ENCODE assay signal across 29 cellular contexts in the genomic region with DNA sequence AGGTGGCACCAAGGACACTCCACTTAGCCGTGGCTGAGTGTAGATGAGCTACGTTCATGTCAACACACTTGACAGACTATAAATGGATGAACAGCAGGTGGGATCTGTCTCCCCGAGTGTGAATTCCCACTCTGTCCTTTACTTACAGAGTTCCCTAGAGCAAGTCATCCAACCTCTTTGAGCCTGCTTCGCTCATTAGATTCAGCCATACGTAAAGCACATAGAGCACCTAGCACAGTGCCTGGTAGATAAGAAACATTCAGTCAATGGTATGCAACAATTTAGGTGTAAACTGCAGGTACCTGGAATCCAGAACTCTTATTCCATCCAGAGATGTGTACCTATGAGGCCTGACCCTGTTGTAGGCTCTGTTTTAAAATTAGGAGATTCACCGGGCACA.
"Had no signal": no experiment of that assay in that cellular context is flagged by ENCODE, and none has a peak within 500 bp of the region (broad histone marks: within the 10 kb centered on the region; RNA-seq: fewer than 3 reads in every experiment).

No MANE protein-coding gene starts in this region.

- H3K27me3 ChIP-seq: neural progenitor cell, ovary, right lobe of liver, sigmoid colon, suprapubic skin, testis, tibial artery, transverse colon, upper lobe of left lung, vagina had no signal

- H3K4me1 ChIP-seq: neural progenitor cell, parathyroid adenoma, psoas muscle, right lobe of liver, sigmoid colon, suprapubic skin, testis, tibial artery, transverse colon, upper lobe of left lung, vagina had no signal

- H3K9me3 Mint-ChIP-seq: natural killer cell; stimulated activated naive CD8-positive, alpha-beta T cell treated with anti-CD3 and anti-CD28 coated beads, Interleukin-15, amount 100 ng/mL, for 72 hours had no signal

- ATAC-seq: psoas muscle; right cardiac atrium; right lobe of liver; stimulated activated memory B cell treated with anti-CD40 and anti-IgM and Interleukin-4, amounts not matched to agents 10 μg/mL and 1 μg/mL and 100 μg/mL, for 72 hours; stimulated activated naive CD8-positive, alpha-beta T cell treated with anti-CD3 and anti-CD28 coated beads, Interleukin-15, amount 100 ng/mL, for 72 hours; stimulated activated naive CD8-positive, alpha-beta T cell treated with anti-CD3 and anti-CD28 coated beads, Interleukin-15, Interleukin-2, amounts not matched to agents 100 U/mL and 50 U/mL, for 24 hours had no signal

- H3K9me3 ChIP-seq: ovary, psoas muscle, right lobe of liver, suprapubic skin, testis, tibial artery, transverse colon, upper lobe of left lung, vagina had no signal

- H3K9ac ChIP-seq: neural progenitor cell, parathyroid adenoma had no signal

- H3K4me1 Mint-ChIP-seq: natural killer cell; nephron; neural progenitor cell; stimulated activated memory B cell treated with anti-CD40 and anti-IgM and Interleukin-4, amounts not matched to agents 10 μg/mL and 1 μg/mL and 100 μg/mL, for 72 hours; stimulated activated naive CD8-positive, alpha-beta T cell treated with anti-CD3 and anti-CD28 coated beads, Interleukin-15, amount 100 ng/mL, for 72 hours had no signal

- H3K36me3 Mint-ChIP-seq: natural killer cell; neural progenitor cell; stimulated activated memory B cell treated with anti-CD40 and anti-IgM and Interleukin-4, amounts not matched to agents 10 μg/mL and 1 μg/mL and 100 μg/mL, for 72 hours had no signal

- H3K4me2 ChIP-seq: neural progenitor cell had no signal

- H3K27me3 Mint-ChIP-seq: stimulated activated memory B cell treated with anti-CD40 and anti-IgM and Interleukin-4, amounts not matched to agents 10 μg/mL and 1 μg/mL and 100 μg/mL, for 72 hours; stimulated activated naive CD8-positive, alpha-beta T cell treated with anti-CD3 and anti-CD28 coated beads, Interleukin-15, amount 100 ng/mL, for 72 hours had no signal

- DNase-seq: natural killer cell; occipital lobe; ovary; posterior cingulate gyrus; psoas muscle; right cardiac atrium; right lobe of liver; sigmoid colon; small intestine; stimulated activated CD4-positive, alpha-beta T cell treated with anti-CD3 and anti-CD28 coated beads, Interleukin-15, amount 100 ng/mL, for 24 hours; stimulated activated CD4-positive, alpha-beta T cell treated with anti-CD3 and anti-CD28 coated beads, Interleukin-2, amount 100 ng/mL, for 24 hours; stimulated activated CD4-positive, alpha-beta T cell treated with anti-CD3 and anti-CD28 coated beads, Interleukin-2, amount 100 ng/mL, for 48 hours; stimulated activated CD4-positive, alpha-beta T cell treated with anti-CD3 and anti-CD28 coated beads, Interleukin-4, amount 100 ng/mL, for 4 hours; stimulated activated CD8-positive, alpha-beta memory T cell treated with anti-CD3 and anti-CD28 coated beads, Interleukin-4, amount 100 ng/mL, for 48 hours; stimulated activated naive CD4-positive, alpha-beta T cell; stimulated activated naive CD8-positive, alpha-beta T cell treated with anti-CD3 and anti-CD28 coated beads, Interleukin-15, amount 100 ng/mL, for 72 hours; stimulated activated naive CD8-positive, alpha-beta T cell treated with anti-CD3 and anti-CD28 coated beads, Interleukin-15, Interleukin-2, amounts not matched to agents 100 U/mL and 50 U/mL, for 24 hours; substantia nigra; testis; tibial artery; transverse colon; upper lobe of left lung had no signal

- H3K4me3 Mint-ChIP-seq: natural killer cell; nephron; neural progenitor cell; stimulated activated memory B cell treated with anti-CD40 and anti-IgM and Interleukin-4, amounts not matched to agents 10 μg/mL and 1 μg/mL and 100 μg/mL, for 72 hours; stimulated activated naive CD8-positive, alpha-beta T cell treated with anti-CD3 and anti-CD28 coated beads, Interleukin-15, amount 100 ng/mL, for 72 hours had no signal

- H3K79me2 ChIP-seq: parathyroid adenoma had no signal

- H3K27ac ChIP-seq: neural progenitor cell, ovary, parathyroid adenoma, psoas muscle, right lobe of liver, sigmoid colon, suprapubic skin, testis, tibial artery, transverse colon, upper lobe of left lung, vagina had no signal

- H3K27ac Mint-ChIP-seq: natural killer cell; nephron; neural progenitor cell; progenitor cell of endocrine pancreas; stimulated activated memory B cell treated with anti-CD40 and anti-IgM and Interleukin-4, amounts not matched to agents 10 μg/mL and 1 μg/mL and 100 μg/mL, for 72 hours had no signal

- H2AFZ ChIP-seq: neural progenitor cell, parathyroid adenoma had no signal
